In genomic region chr1:32438777-32439176, GRCh38 we compare ENCODE assay signal across 7 cellular contexts. TPM values are rescaled to one million over a fixed set of nuclear protein-coding genes. Genes with fewer than 3 reads are reported as not detected.
"Had no signal": no experiment of that assay in that cellular context is flagged by ENCODE, and none has a peak within 500 bp of the region (broad histone marks: within the 10 kb centered on the region; RNA-seq: fewer than 3 reads in every experiment).

No MANE protein-coding gene starts in this region.

RNA-seq across cellular contexts. Expression of gene ZBTB8B, which starts 26.1 kb away (rescaled TPM):
- total RNA-seq: esophagus mucosa; esophagus squamous epithelium; gastrocnemius medialis; glomerular endothelial cell; left ventricle myocardium superior; naive thymus-derived CD8-positive, alpha-beta T cell had no signal
- polyA plus RNA-seq: keratinocyte; naive thymus-derived CD8-positive, alpha-beta T cell had no signal
